ENCODE assay signal across 1 cellular context in the genomic region with DNA sequence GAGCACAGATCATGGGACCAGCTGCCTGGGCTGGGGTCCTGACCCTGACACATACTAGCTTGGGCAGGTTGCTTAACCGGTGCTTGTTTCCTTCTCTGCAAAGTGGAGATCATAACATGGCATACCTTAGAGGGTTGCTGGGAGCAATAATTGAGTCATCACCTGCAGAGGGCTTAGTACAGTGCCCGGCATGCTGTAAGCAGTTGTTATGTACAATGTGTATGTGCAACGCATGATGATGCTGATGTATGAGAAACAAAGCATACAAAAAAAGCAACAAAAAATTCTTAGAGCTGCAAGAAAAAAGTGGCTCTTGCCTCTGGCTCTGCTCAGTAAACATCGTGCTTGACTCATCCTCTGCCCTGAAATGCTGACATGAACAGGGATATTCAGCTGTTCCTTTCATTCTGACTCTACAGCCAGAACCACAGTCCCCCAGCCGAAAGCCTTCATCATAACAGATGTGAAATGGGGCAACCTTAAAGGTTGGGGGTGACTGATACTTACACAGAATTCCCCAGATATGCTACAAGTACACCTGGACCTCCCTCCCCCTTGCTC.
TF ChIP-seq lines count a peak whose summit lies in the region.

No MANE protein-coding gene starts in this region.

TF ChIP-seq in GM12878, 131 proteins besides CTCF, POLR2A, EP300 and RAD21 (continued from another document and continues in another):
- TF ChIP-seq, protein P1, sequence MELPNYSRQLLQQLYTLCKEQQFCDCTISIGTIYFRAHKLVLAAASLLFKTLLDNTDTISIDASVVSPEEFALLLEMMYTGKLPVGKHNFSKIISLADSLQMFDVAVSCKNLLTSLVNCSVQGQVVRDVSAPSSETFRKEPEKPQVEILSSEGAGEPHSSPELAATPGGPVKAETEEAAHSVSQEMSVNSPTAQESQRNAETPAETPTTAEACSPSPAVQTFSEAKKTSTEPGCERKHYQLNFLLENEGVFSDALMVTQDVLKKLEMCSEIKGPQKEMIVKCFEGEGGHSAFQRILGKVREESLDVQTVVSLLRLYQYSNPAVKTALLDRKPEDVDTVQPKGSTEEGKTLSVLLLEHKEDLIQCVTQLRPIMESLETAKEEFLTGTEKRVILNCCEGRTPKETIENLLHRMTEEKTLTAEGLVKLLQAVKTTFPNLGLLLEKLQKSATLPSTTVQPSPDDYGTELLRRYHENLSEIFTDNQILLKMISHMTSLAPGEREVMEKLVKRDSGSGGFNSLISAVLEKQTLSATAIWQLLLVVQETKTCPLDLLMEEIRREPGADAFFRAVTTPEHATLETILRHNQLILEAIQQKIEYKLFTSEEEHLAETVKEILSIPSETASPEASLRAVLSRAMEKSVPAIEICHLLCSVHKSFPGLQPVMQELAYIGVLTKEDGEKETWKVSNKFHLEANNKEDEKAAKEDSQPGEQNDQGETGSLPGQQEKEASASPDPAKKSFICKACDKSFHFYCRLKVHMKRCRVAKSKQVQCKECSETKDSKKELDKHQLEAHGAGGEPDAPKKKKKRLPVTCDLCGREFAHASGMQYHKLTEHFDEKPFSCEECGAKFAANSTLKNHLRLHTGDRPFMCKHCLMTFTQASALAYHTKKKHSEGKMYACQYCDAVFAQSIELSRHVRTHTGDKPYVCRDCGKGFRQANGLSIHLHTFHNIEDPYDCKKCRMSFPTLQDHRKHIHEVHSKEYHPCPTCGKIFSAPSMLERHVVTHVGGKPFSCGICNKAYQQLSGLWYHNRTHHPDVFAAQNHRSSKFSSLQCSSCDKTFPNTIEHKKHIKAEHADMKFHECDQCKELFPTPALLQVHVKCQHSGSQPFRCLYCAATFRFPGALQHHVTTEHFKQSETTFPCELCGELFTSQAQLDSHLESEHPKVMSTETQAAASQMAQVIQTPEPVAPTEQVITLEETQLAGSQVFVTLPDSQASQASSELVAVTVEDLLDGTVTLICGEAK (IDR thresholded peaks at IDR 0.05; ENCODE audit: borderline replicate concordance): no peak
- no peak for TF ChIP-seq CHD2 (IDR thresholded peaks at IDR 0.05; ENCODE audit: borderline replicate concordance, low read depth, low read length)
- TF ChIP-seq CEBPB (IDR thresholded peaks at IDR 0.05; ENCODE audit: borderline replicate concordance in 1 of 2, low read depth in 2 of 2, low read length in 2 of 2): 0 out of 4 replicates have a peak, but pooled peaks of 1 of the 2 experiments have one; percentile 78
- TF ChIP-seq IRF4 (IDR thresholded peaks at IDR 0.05; ENCODE audit: low read depth, low read length): peak; percentile 90
- 0 out of 2 replicates have a peak, but pooled peaks have one; percentile 67 for TF ChIP-seq PML (IDR thresholded peaks at IDR 0.05; ENCODE audit: low read length)
- TF ChIP-seq MTA2 (IDR thresholded peaks at IDR 0.05; ENCODE audit: low read depth): no peak
- TF ChIP-seq FOXM1 (IDR thresholded peaks at IDR 0.05; ENCODE audit: low read depth, low read length): peak; percentile 95
- TF ChIP-seq, protein P2, sequence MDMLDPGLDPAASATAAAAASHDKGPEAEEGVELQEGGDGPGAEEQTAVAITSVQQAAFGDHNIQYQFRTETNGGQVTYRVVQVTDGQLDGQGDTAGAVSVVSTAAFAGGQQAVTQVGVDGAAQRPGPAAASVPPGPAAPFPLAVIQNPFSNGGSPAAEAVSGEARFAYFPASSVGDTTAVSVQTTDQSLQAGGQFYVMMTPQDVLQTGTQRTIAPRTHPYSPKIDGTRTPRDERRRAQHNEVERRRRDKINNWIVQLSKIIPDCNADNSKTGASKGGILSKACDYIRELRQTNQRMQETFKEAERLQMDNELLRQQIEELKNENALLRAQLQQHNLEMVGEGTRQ (IDR thresholded peaks at IDR 0.05; ENCODE audit: borderline replicate concordance, low read depth, low read length): no peak
- TF ChIP-seq RB1 (IDR thresholded peaks at IDR 0.05; ENCODE audit: borderline replicate concordance): no peak
- TF ChIP-seq RELA (IDR thresholded peaks at IDR 0.05; ENCODE audit: borderline replicate concordance, partially characterized antibody): no peak
- TF ChIP-seq CBX5 (IDR thresholded peaks at IDR 0.05; ENCODE audit: low read depth): no peak
- no peak for TF ChIP-seq NFXL1 (IDR thresholded peaks at IDR 0.05; ENCODE audit: borderline replicate concordance)
- no peak for TF ChIP-seq POLR2AphosphoS2 (IDR thresholded peaks at IDR 0.05; ENCODE audit: low read depth, low read length)
- TF ChIP-seq RFX5 (IDR thresholded peaks at IDR 0.05; ENCODE audit: low read depth, low read length): no peak
- TF ChIP-seq SPI1 (IDR thresholded peaks at IDR 0.05; ENCODE audit: borderline replicate concordance, insufficient read depth, low read depth, low read length): no peak
- TF ChIP-seq BCL11A (IDR thresholded peaks at IDR 0.05; ENCODE audit: low read depth, low read length): peak; percentile 80; the same call in 1 of the 2 replicates
- no peak for TF ChIP-seq SMAD1 (IDR thresholded peaks at IDR 0.05; ENCODE audit: low read depth, partially characterized antibody)
- no peak for TF ChIP-seq NRF1 (conservative IDR thresholded peaks at IDR 0.05; ENCODE audit: low read depth, low read length)
- TF ChIP-seq MEF2A (IDR thresholded peaks at IDR 0.05; ENCODE audit: insufficient read depth, low read depth, low read length): 0 out of 2 replicates have a peak, but pooled peaks have one; percentile 54
- TF ChIP-seq, protein P3, sequence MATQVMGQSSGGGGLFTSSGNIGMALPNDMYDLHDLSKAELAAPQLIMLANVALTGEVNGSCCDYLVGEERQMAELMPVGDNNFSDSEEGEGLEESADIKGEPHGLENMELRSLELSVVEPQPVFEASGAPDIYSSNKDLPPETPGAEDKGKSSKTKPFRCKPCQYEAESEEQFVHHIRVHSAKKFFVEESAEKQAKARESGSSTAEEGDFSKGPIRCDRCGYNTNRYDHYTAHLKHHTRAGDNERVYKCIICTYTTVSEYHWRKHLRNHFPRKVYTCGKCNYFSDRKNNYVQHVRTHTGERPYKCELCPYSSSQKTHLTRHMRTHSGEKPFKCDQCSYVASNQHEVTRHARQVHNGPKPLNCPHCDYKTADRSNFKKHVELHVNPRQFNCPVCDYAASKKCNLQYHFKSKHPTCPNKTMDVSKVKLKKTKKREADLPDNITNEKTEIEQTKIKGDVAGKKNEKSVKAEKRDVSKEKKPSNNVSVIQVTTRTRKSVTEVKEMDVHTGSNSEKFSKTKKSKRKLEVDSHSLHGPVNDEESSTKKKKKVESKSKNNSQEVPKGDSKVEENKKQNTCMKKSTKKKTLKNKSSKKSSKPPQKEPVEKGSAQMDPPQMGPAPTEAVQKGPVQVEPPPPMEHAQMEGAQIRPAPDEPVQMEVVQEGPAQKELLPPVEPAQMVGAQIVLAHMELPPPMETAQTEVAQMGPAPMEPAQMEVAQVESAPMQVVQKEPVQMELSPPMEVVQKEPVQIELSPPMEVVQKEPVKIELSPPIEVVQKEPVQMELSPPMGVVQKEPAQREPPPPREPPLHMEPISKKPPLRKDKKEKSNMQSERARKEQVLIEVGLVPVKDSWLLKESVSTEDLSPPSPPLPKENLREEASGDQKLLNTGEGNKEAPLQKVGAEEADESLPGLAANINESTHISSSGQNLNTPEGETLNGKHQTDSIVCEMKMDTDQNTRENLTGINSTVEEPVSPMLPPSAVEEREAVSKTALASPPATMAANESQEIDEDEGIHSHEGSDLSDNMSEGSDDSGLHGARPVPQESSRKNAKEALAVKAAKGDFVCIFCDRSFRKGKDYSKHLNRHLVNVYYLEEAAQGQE (IDR thresholded peaks at IDR 0.05; ENCODE audit: low read depth, low read length): no peak
- no peak for TF ChIP-seq HCFC1 (IDR thresholded peaks at IDR 0.05; ENCODE audit: low read length)
- TF ChIP-seq TBL1XR1 (IDR thresholded peaks at IDR 0.05; ENCODE audit: low read depth, low read length): 0 out of 2 replicates have a peak, but pooled peaks have one; percentile 53
- TF ChIP-seq, protein P4, sequence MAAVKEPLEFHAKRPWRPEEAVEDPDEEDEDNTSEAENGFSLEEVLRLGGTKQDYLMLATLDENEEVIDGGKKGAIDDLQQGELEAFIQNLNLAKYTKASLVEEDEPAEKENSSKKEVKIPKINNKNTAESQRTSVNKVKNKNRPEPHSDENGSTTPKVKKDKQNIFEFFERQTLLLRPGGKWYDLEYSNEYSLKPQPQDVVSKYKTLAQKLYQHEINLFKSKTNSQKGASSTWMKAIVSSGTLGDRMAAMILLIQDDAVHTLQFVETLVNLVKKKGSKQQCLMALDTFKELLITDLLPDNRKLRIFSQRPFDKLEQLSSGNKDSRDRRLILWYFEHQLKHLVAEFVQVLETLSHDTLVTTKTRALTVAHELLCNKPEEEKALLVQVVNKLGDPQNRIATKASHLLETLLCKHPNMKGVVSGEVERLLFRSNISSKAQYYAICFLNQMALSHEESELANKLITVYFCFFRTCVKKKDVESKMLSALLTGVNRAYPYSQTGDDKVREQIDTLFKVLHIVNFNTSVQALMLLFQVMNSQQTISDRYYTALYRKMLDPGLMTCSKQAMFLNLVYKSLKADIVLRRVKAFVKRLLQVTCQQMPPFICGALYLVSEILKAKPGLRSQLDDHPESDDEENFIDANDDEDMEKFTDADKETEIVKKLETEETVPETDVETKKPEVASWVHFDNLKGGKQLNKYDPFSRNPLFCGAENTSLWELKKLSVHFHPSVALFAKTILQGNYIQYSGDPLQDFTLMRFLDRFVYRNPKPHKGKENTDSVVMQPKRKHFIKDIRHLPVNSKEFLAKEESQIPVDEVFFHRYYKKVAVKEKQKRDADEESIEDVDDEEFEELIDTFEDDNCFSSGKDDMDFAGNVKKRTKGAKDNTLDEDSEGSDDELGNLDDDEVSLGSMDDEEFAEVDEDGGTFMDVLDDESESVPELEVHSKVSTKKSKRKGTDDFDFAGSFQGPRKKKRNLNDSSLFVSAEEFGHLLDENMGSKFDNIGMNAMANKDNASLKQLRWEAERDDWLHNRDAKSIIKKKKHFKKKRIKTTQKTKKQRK (IDR thresholded peaks at IDR 0.05; ENCODE audit: low read depth, low read length): no peak
- TF ChIP-seq, protein P5, sequence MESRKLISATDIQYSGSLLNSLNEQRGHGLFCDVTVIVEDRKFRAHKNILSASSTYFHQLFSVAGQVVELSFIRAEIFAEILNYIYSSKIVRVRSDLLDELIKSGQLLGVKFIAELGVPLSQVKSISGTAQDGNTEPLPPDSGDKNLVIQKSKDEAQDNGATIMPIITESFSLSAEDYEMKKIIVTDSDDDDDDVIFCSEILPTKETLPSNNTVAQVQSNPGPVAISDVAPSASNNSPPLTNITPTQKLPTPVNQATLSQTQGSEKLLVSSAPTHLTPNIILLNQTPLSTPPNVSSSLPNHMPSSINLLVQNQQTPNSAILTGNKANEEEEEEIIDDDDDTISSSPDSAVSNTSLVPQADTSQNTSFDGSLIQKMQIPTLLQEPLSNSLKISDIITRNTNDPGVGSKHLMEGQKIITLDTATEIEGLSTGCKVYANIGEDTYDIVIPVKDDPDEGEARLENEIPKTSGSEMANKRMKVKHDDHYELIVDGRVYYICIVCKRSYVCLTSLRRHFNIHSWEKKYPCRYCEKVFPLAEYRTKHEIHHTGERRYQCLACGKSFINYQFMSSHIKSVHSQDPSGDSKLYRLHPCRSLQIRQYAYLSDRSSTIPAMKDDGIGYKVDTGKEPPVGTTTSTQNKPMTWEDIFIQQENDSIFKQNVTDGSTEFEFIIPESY (IDR thresholded peaks at IDR 0.05): no peak
- TF ChIP-seq KDM1A (IDR thresholded peaks at IDR 0.05; ENCODE audit: borderline replicate concordance): no peak
- TF ChIP-seq STAT3 (IDR thresholded peaks at IDR 0.05; ENCODE audit: low read depth, low read length): no peak
- TF ChIP-seq HDAC6 (IDR thresholded peaks at IDR 0.05; ENCODE audit: unreplicated experiment): no peak
- no peak for TF ChIP-seq SMC3 (IDR thresholded peaks at IDR 0.05; ENCODE audit: borderline replicate concordance, low read length)
- no peak for TF ChIP-seq PKNOX1 (IDR thresholded peaks at IDR 0.05)
- no peak for TF ChIP-seq JUND (IDR thresholded peaks at IDR 0.05; ENCODE audit: low read depth, low read length)
- TF ChIP-seq MEF2B (IDR thresholded peaks at IDR 0.05; ENCODE audit: partially characterized antibody, poor library complexity, severe bottlenecking): no peak
- no peak for TF ChIP-seq ZNF384 (IDR thresholded peaks at IDR 0.05; ENCODE audit: borderline replicate concordance, low read depth, low read length)
- no peak for TF ChIP-seq TAF1 (IDR thresholded peaks at IDR 0.05; ENCODE audit: borderline replicate concordance, low read depth, low read length)
- TF ChIP-seq, protein P6, sequence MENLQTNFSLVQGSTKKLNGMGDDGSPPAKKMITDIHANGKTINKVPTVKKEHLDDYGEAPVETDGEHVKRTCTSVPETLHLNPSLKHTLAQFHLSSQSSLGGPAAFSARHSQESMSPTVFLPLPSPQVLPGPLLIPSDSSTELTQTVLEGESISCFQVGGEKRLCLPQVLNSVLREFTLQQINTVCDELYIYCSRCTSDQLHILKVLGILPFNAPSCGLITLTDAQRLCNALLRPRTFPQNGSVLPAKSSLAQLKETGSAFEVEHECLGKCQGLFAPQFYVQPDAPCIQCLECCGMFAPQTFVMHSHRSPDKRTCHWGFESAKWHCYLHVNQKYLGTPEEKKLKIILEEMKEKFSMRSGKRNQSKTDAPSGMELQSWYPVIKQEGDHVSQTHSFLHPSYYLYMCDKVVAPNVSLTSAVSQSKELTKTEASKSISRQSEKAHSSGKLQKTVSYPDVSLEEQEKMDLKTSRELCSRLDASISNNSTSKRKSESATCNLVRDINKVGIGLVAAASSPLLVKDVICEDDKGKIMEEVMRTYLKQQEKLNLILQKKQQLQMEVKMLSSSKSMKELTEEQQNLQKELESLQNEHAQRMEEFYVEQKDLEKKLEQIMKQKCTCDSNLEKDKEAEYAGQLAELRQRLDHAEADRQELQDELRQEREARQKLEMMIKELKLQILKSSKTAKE (IDR thresholded peaks at IDR 0.05; ENCODE audit: low read depth, poor library complexity, severe bottlenecking): no peak
- no peak for TF ChIP-seq POU2F2 (IDR thresholded peaks at IDR 0.05; ENCODE audit: borderline replicate concordance, low read depth, low read length)
- no peak for TF ChIP-seq IRF3 (IDR thresholded peaks at IDR 0.05)
- no peak for TF ChIP-seq STAT1 (conservative IDR thresholded peaks at IDR 0.05)
- TF ChIP-seq RAD51 (IDR thresholded peaks at IDR 0.05): no peak
- TF ChIP-seq BACH1 (IDR thresholded peaks at IDR 0.05; ENCODE audit: borderline replicate concordance): no peak
- no peak for TF ChIP-seq MYC (IDR thresholded peaks at IDR 0.05; ENCODE audit: insufficient read depth, insufficient read length, insufficient replicate concordance, low read length, severe bottlenecking)
